ENCODE assay signal across 1 cellular context in the genomic region with DNA sequence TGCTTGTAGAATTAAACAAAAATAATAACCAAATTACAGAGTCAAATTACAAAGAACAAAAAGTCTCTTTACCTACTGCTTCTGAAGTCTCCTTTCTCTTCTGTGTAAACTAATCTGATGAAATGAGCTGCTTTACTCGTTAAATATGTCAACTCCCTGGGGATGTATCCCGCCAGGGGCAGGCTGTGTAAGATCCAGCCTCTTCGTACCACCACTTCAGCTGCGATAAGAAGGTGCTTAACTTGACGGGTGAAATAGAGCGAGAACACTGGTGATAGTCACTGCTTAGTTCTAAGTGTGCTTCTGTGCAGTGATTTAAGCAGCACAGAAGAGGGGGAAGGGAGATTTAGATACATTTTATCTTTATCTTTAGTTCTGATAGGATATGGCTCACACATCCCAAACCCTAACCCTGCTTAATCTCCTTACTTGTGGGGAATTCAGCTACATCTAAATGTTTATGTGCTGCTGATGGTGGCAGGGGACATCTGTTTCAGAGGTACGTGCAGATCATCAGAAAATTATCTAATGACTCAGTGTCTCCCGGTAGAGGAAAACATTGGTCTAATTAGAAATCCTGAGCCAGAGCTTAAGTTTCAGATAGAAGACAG.
TF ChIP-seq lines count a peak whose summit lies in the region.

No MANE protein-coding gene starts in this region.

TF ChIP-seq in HEK293, 187 proteins besides CTCF, POLR2A, EP300 and RAD21 (continued from another document):
- TF ChIP-seq, protein P1, sequence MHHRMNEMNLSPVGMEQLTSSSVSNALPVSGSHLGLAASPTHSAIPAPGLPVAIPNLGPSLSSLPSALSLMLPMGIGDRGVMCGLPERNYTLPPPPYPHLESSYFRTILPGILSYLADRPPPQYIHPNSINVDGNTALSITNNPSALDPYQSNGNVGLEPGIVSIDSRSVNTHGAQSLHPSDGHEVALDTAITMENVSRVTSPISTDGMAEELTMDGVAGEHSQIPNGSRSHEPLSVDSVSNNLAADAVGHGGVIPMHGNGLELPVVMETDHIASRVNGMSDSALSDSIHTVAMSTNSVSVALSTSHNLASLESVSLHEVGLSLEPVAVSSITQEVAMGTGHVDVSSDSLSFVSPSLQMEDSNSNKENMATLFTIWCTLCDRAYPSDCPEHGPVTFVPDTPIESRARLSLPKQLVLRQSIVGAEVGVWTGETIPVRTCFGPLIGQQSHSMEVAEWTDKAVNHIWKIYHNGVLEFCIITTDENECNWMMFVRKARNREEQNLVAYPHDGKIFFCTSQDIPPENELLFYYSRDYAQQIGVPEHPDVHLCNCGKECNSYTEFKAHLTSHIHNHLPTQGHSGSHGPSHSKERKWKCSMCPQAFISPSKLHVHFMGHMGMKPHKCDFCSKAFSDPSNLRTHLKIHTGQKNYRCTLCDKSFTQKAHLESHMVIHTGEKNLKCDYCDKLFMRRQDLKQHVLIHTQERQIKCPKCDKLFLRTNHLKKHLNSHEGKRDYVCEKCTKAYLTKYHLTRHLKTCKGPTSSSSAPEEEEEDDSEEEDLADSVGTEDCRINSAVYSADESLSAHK (tag by site-specific recombination; IDR thresholded peaks at IDR 0.05) = no peak; the same call in 1 of the 2 replicates
- peak; percentile 99 for TF ChIP-seq ZEB2 (tag by site-specific recombination; IDR thresholded peaks at IDR 0.05)
- TF ChIP-seq ZNF549 (tag by site-specific recombination; IDR thresholded peaks at IDR 0.05) = no peak
- TF ChIP-seq OVOL3 (tag by site-specific recombination; IDR thresholded peaks at IDR 0.05) = peak; percentile 96
- TF ChIP-seq ZNF416 (tag by site-specific recombination; IDR thresholded peaks at IDR 0.05) = no peak
- peak; percentile 75 for TF ChIP-seq ZNF2 (tag by site-specific recombination; IDR thresholded peaks at IDR 0.05)
- no peak for TF ChIP-seq ZNF658 (tag by site-specific recombination; IDR thresholded peaks at IDR 0.05)
- TF ChIP-seq, protein P2, sequence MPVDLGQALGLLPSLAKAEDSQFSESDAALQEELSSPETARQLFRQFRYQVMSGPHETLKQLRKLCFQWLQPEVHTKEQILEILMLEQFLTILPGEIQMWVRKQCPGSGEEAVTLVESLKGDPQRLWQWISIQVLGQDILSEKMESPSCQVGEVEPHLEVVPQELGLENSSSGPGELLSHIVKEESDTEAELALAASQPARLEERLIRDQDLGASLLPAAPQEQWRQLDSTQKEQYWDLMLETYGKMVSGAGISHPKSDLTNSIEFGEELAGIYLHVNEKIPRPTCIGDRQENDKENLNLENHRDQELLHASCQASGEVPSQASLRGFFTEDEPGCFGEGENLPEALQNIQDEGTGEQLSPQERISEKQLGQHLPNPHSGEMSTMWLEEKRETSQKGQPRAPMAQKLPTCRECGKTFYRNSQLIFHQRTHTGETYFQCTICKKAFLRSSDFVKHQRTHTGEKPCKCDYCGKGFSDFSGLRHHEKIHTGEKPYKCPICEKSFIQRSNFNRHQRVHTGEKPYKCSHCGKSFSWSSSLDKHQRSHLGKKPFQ (tag by site-specific recombination; IDR thresholded peaks at IDR 0.05) = peak; percentile 98
- TF ChIP-seq, protein P3, sequence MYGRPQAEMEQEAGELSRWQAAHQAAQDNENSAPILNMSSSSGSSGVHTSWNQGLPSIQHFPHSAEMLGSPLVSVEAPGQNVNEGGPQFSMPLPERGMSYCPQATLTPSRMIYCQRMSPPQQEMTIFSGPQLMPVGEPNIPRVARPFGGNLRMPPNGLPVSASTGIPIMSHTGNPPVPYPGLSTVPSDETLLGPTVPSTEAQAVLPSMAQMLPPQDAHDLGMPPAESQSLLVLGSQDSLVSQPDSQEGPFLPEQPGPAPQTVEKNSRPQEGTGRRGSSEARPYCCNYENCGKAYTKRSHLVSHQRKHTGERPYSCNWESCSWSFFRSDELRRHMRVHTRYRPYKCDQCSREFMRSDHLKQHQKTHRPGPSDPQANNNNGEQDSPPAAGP (tag by site-specific recombination; IDR thresholded peaks at IDR 0.05) = no peak; the same call in none of the 2 replicates
- TF ChIP-seq ZBTB48 (tag by site-specific recombination; IDR thresholded peaks at IDR 0.05) = no peak
- TF ChIP-seq ZNF548 (tag by site-specific recombination; IDR thresholded peaks at IDR 0.05) = no peak
- no peak for TF ChIP-seq ZFP3 (tag by site-specific recombination; IDR thresholded peaks at IDR 0.05; ENCODE audit: low read depth)
- no peak for TF ChIP-seq EGR2 (tag by site-specific recombination; IDR thresholded peaks at IDR 0.05; ENCODE audit: low read depth)
